Comparison of ENCODE assay signal across 15 cellular contexts in the genomic region with DNA sequence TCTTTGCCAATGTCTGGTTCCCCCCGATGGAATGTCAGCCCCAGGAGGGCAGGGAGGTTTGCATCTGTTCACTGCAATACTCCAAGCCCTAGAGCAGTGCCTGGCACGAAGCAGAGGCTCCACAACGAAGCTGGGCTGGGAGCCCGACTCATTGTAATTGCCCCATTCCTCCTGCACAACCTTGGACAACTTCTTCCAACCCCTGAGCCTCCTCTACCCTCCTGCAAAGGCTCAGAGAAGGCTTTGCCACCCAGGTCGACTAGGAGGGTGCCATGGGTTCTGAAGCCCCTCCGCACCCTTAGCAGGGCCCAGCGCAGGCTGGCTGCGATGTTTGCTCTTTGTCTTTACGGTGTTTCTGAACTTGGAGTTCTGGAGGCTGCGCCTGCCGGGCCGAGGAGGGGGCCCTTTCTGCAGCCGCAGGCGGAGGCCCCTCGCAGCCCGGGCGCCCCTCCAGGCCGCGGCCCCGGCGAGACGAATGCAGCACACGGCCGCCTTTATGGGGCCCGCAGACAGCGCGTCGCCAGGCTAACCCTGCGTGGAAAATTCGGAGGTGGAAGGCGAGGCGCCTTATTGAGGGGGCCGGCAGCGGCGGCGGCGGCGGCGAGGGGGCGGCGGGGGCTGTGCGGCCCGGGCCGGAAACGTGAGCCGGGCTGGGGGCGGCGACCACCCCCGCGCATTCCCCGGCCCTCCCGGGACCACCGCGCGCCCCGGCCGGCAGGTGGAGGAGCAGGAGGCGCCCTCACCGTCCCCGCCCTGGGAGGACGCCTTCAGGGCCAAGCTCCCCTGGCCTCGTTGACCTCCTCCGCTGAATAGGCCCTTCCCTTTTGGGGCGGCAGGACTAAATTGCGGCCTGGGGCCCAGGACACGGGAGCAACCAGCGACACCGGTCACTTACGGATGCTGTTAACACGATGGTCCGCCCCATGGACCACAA. TPM values are rescaled to one million over a fixed set of nuclear protein-coding genes. Genes with fewer than 3 reads are reported as not detected.
DNase-seq lines count a peak whose midpoint lies in the region; TF ChIP-seq lines count a peak whose summit lies in the region.
"Had no signal": no experiment of that assay in that cellular context is flagged by ENCODE, and none has a peak within 500 bp of the region (broad histone marks: within the 10 kb centered on the region; RNA-seq: fewer than 3 reads in every experiment).

No MANE protein-coding gene starts in this region.

- H3K4me3 ChIP-seq in cardiac muscle cell (no peak overlapping the region), vagina (peak overlapping the region; percentile 1 to 21), MM.1S (ENCODE audit: low read length) (no peak overlapping the region)
- H3K4me3 ChIP-seq: adrenal gland had no signal

- H3K36me3 ChIP-seq in cardiac muscle cell (no peaks in the 10 kb centered on the region), vagina (no peaks in the 10 kb centered on the region), MM.1S (replicated peaks; ENCODE audit: insufficient read depth, low read length) (no peaks in the 10 kb centered on the region)
- H3K36me3 ChIP-seq: adrenal gland, transverse colon had no signal

- H3K9ac ChIP-seq in MM.1S (ENCODE audit: low read length) = no peak overlapping the region

- DNase-seq in cardiac muscle cell (ENCODE audit: low read depth in 1 of 2, low spot score in 1 of 2) (peak in 1 of 2 donors; percentile 19), cardiac septum (ENCODE audit: low spot score) (no peak), fibroblast of gingiva (ENCODE audit: low read depth) (peak; percentile 29), nephron progenitor cell (peak; percentile 67), vagina (ENCODE audit: extremely low spot score in 2 of 2) (no peak), GM03348 (ENCODE audit: low spot score) (no peak), islet precursor cell (no peak), MM.1S (no peak)
- DNase-seq: activated CD4-positive, alpha-beta T cell treated with anti-CD3 and anti-CD28 coated beads, Interleukin-2, amount 10 ng/mL, durations not matched to agents 7 days and 5 days; activated T-cell treated with anti-CD3 and anti-CD28 coated beads, Interleukin-2, amount 50 U/mL, for 72 hours; adrenal gland; dermis blood vessel endothelial cell; natural killer cell; NCI-H1105 treated with DMSO at 0.1 percent for 48 hours; transverse colon had no signal

- H3K4me1 ChIP-seq in cardiac muscle cell (ENCODE audit: low read depth) (peaks cover 28% of the 10 kb centered on the region), vagina (peaks cover 4% of the 10 kb centered on the region), MM.1S (ENCODE audit: low read length) (peaks cover 8% of the 10 kb centered on the region)

- H3K27me3 ChIP-seq in cardiac muscle cell (no peaks in the 10 kb centered on the region), vagina (no peaks in the 10 kb centered on the region), MM.1S (replicated peaks; ENCODE audit: insufficient read depth, low read length) (no peaks in the 10 kb centered on the region)
- H3K27me3 ChIP-seq: adrenal gland had no signal

- TF ChIP-seq CTCF in cardiac muscle cell (IDR thresholded peaks at IDR 0.05; ENCODE audit: low read depth, low read length) = no peak
- no peak for TF ChIP-seq CTCF in nephron progenitor cell (IDR thresholded peaks at IDR 0.05)
- no peak for TF ChIP-seq CTCF in vagina (IDR thresholded peaks at IDR 0.05)
- TF ChIP-seq CTCF in MM.1S (IDR thresholded peaks at IDR 0.05; ENCODE audit: low read length) = no peak

- no peaks in the 10 kb centered on the region for H3K36me3 Mint-ChIP-seq in nephron progenitor cell (ENCODE audit: low read depth)
- H3K36me3 Mint-ChIP-seq: natural killer cell had no signal

- H3K27me3 Mint-ChIP-seq in nephron progenitor cell (ENCODE audit: low read depth, poor library complexity) = no peaks in the 10 kb centered on the region

- peak overlapping the region; percentile 52 for H3K4me3 Mint-ChIP-seq in nephron progenitor cell
- H3K4me3 Mint-ChIP-seq: activated CD4-positive, alpha-beta T cell treated with anti-CD3 and anti-CD28 coated beads, Interleukin-2, amount 10 ng/mL, durations not matched to agents 7 days and 5 days; activated T-cell treated with anti-CD3 and anti-CD28 coated beads, Interleukin-2, amount 50 U/mL, for 72 hours; natural killer cell had no signal

- H3K4me1 Mint-ChIP-seq in nephron progenitor cell = peaks cover 47% of the 10 kb centered on the region

- intact Hi-C loops in cardiac septum (cut with DNase I) (no loop called here), vagina (cut with DNase I) (no loop called here)

- no peak overlapping the region; the same call in 1 of the 2 replicates for H2AFZ ChIP-seq in MM.1S (ENCODE audit: low read length)

- H3K9me3 Mint-ChIP-seq in nephron progenitor cell = no peaks in the 10 kb centered on the region
- H3K9me3 Mint-ChIP-seq: activated CD4-positive, alpha-beta T cell treated with anti-CD3 and anti-CD28 coated beads, Interleukin-2, amount 10 ng/mL, durations not matched to agents 7 days and 5 days; activated T-cell treated with anti-CD3 and anti-CD28 coated beads, Interleukin-2, amount 50 U/mL, for 72 hours; natural killer cell had no signal

- no peak overlapping the region for H3K4me2 ChIP-seq in MM.1S (ENCODE audit: low read depth, low read length)

- H3K27ac ChIP-seq in cardiac muscle cell = peak overlapping the region; percentile 56
- no peak overlapping the region for H3K27ac ChIP-seq in vagina
- no peak overlapping the region for H3K27ac ChIP-seq in MM.1S (ENCODE audit: low read length)
- H3K27ac ChIP-seq: adrenal gland, transverse colon had no signal

- no peaks in the 10 kb centered on the region for H3K79me2 ChIP-seq in MM.1S (ENCODE audit: low read length)

- H3K9me3 ChIP-seq in cardiac muscle cell (ENCODE audit: low read depth) (no peaks in the 10 kb centered on the region), vagina (no peaks in the 10 kb centered on the region), MM.1S (replicated peaks; ENCODE audit: insufficient read depth, low read length) (no peaks in the 10 kb centered on the region)
- H3K9me3 ChIP-seq: adrenal gland, transverse colon had no signal

- H3K9me2 ChIP-seq in MM.1S (replicated peaks; ENCODE audit: insufficient read depth, low read length) = no peaks in the 10 kb centered on the region

- TF ChIP-seq POLR2A in vagina (IDR thresholded peaks at IDR 0.05) = no peak

- no peaks in the 10 kb centered on the region for H4K20me1 ChIP-seq in MM.1S (ENCODE audit: insufficient read depth, low read length)

- peaks cover 10% of the 10 kb centered on the region for H3F3A ChIP-seq in MM.1S (ENCODE audit: insufficient read depth, low read length)

- no peak overlapping the region for H3K27ac Mint-ChIP-seq in nephron progenitor cell
- H3K27ac Mint-ChIP-seq: activated CD4-positive, alpha-beta T cell treated with anti-CD3 and anti-CD28 coated beads, Interleukin-2, amount 10 ng/mL, durations not matched to agents 7 days and 5 days; activated T-cell treated with anti-CD3 and anti-CD28 coated beads, Interleukin-2, amount 50 U/mL, for 72 hours; natural killer cell had no signal

RNA-seq across cellular contexts. Expression of a gene that starts 27.0 kb away (rescaled TPM):
- total RNA-seq in cardiac muscle cell (6.3 and 13.4 TPM in 2 replicates), cardiac septum (4.3 TPM), vagina (19.9 TPM)
- polyA plus RNA-seq in cardiac muscle cell = 7.8 and 12.7 TPM in 2 replicates

Comparison
In these comparisons a context has a peak if more than half of its experiments do, and no peak if none do; other contexts are left out.
1. DNase-seq: peak in fibroblast of gingiva (single experiment) and nephron progenitor cell (single experiment); none in cardiac septum (single experiment), vagina (0 of 2), GM03348 (single experiment), islet precursor cell (single experiment) and MM.1S (single experiment).
2. H3K4me3 ChIP-seq: peak in vagina (2 of 2); none in cardiac muscle cell (single experiment) and MM.1S (single experiment).